Comparison of ENCODE assay signal across 12 cellular contexts in the genomic region with DNA sequence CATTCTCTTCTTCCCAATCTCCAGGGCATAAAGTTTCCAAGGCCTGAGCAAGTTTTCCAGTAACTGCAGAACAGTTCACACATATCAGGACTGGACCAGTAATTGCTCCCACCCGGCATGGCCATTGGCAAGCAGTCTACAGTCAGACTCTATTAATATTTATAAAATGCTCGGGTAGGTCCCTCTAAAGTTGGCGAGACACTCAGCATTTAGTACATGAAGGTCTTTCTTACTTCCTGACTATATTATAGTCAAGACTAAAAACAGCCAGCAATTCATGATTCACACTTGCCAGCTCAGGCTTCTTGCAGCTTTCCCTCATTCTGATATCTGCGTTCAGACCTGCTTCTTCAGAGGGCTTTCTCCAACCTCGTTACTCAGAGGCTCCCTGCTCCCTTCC. TPM values are rescaled to one million over a fixed set of nuclear protein-coding genes. Genes with fewer than 3 reads are reported as not detected.
DNase-seq lines count a peak whose midpoint lies in the region; ATAC-seq and TF ChIP-seq lines count a peak whose summit lies in the region.
"Had no signal": no experiment of that assay in that cellular context is flagged by ENCODE, and none has a peak within 500 bp of the region (broad histone marks: within the 10 kb centered on the region; RNA-seq: fewer than 3 reads in every experiment).

No MANE protein-coding gene starts in this region.

- H4K20me1 ChIP-seq in BLaER1 = no peaks in the 10 kb centered on the region

- intact Hi-C loops in esophagus squamous epithelium (cut with DNase I) (no loop called here), left colon (cut with DNase I, micrococcal nuclease) (no loop called here), prostate gland (cut with DNase I) (no loop called here)

- ATAC-seq in omental fat pad (ENCODE audit: low FRiP score) = peak; percentile 34
- ATAC-seq in left colon = no peak
- no peak for ATAC-seq in GM18907 (IDR thresholded peaks at IDR 0.05; ENCODE audit: unreplicated experiment)

- 0 out of 2 replicates have a peak overlapping the region, but pooled peaks have one; percentile 65 for H3K4me2 ChIP-seq in BLaER1

- no peak overlapping the region for H3K9ac ChIP-seq in BLaER1

- no peak for TF ChIP-seq CTCF in esophagus squamous epithelium (IDR thresholded peaks at IDR 0.05)
- no peak for TF ChIP-seq CTCF in omental fat pad (IDR thresholded peaks at IDR 0.05)
- no peak for TF ChIP-seq CTCF in prostate gland (IDR thresholded peaks at IDR 0.05)

- TF ChIP-seq POLR2A in esophagus squamous epithelium (IDR thresholded peaks at IDR 0.05) (no peak), prostate gland (IDR thresholded peaks at IDR 0.05) (no peak)

- H3K4me1 ChIP-seq in BLaER1 (peaks cover 38% of the 10 kb centered on the region), esophagus squamous epithelium (peaks cover 29 to 65% (median 42%) of the 10 kb centered on the region in 3 donors), prostate gland (replicated peaks) (peaks cover 14% of the 10 kb centered on the region)

- no peaks in the 10 kb centered on the region for H3K9me3 ChIP-seq in BLaER1
- H3K9me3 ChIP-seq in esophagus squamous epithelium = no peaks in the 10 kb centered on the region
- H3K9me3 ChIP-seq in prostate gland = no peaks in the 10 kb centered on the region

- H3K36me3 ChIP-seq in BLaER1 (no peaks in the 10 kb centered on the region), esophagus squamous epithelium (peaks cover 0 to 20% (median 0%) of the 10 kb centered on the region in 3 donors), prostate gland (no peaks in the 10 kb centered on the region)

- DNase-seq in RKO (ENCODE audit: low spot score) (peak; percentile 57), esophagus squamous epithelium (lab: John Stamatoyannopoulos, UW) (no peak), omental fat pad (ENCODE audit: low spot score) (no peak), left colon (no peak), NCI-H1930 (lab: John Stamatoyannopoulos, UW) (no peak), prostate gland (ENCODE audit: low spot score) (no peak)
- DNase-seq: activated CD4-positive, alpha-beta memory T cell treated with anti-CD3 and anti-CD28 coated beads for 36 hours; activated naive CD4-positive, alpha-beta T cell treated with anti-CD3 and anti-CD28 coated beads, Interleukin-2, amount 10 ng/mL, durations not matched to agents 7 days and 5 days; NCI-H510A; stimulated activated CD4-positive, alpha-beta T cell treated with anti-CD3 and anti-CD28 coated beads, Interleukin-4, amount 100 ng/mL, for 24 hours had no signal

- no peak overlapping the region for H3K4me3 ChIP-seq in BLaER1
- H3K4me3 ChIP-seq in esophagus squamous epithelium = no peak overlapping the region
- H3K4me3 ChIP-seq in prostate gland = no peak overlapping the region

- H3K27me3 ChIP-seq in BLaER1 = no peaks in the 10 kb centered on the region
- no peaks in the 10 kb centered on the region for H3K27me3 ChIP-seq in esophagus squamous epithelium
- no peaks in the 10 kb centered on the region for H3K27me3 ChIP-seq in prostate gland (replicated peaks; ENCODE audit: insufficient read depth)

- WGBS in esophagus squamous epithelium, 2 donors = 28 to 32% methylated on average over 5 of the region's 5 CpGs
- WGBS in prostate gland = 50% methylated on average over 5 of the region's 5 CpGs

- H3K27ac ChIP-seq in BLaER1 (no peak overlapping the region), esophagus squamous epithelium (peak overlapping the region; percentile 12 to 50 (median 30)), prostate gland (no peak overlapping the region)

RNA-seq across cellular contexts. Expression of a gene that starts 25.4 kb away (rescaled TPM):
- total RNA-seq in esophagus squamous epithelium (10 to 100 TPM; 35.2 to 62.6 (median 46.5) TPM), omental fat pad (100 to 1,000 TPM in 2 of 4 donors, 10 to 100 TPM in 2; 31.7 to 115 (median 67.2) TPM), left colon (10 to 100 TPM; 43.4 to 49.7 TPM), prostate gland (10 to 100 TPM; 28.9 to 43.9 TPM)

Comparison
In these comparisons a context has a peak if more than half of its experiments do, and no peak if none do; other contexts are left out.
1. H3K27ac ChIP-seq: peak in esophagus squamous epithelium (4 of 4); none in BLaER1 (single experiment) and prostate gland (0 of 2).